9 cellular contexts compared by ENCODE assay signal in the genomic region with DNA sequence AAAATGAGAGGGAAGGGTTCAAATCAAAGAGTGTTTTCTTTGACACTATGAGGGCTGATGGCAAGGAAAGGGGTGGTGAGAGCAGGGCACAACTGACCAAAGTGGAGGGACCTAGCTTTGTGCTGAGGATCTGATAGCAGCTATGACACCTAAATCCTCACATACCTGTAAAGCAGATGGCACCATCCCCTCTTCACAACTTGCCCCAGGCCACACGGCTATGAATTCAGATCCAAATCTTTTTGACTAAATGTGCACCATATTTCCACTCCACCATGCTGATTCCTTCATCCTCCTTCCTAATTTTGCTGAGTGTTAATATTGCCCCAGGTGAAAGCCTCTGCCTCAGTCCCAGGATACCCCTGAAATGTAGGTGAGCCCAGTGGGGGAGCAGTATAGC.
"Had no signal": no experiment of that assay in that cellular context is flagged by ENCODE, and none has a peak within 500 bp of the region (broad histone marks: within the 10 kb centered on the region; RNA-seq: fewer than 3 reads in every experiment).

No MANE protein-coding gene starts in this region.

- H3K4me3 ChIP-seq: GM23248, HAP-1, K562 had no signal

- H3K9ac ChIP-seq: GM23248 had no signal

- H3K36me3 ChIP-seq: HAP-1 had no signal

- DNase-seq: GM23248, GOT3, H7, HFFc6 had no signal

- H3K27ac Mint-ChIP-seq: HFFc6 had no signal

- H3K9me3 ChIP-seq: HAP-1 had no signal

- ATAC-seq: HCT116, HepG2, K562 had no signal

- H3K4me3 Mint-ChIP-seq: HFFc6 had no signal

- H3K4me1 ChIP-seq: HAP-1 had no signal

- H2AFZ ChIP-seq: GM23248 had no signal

- H3K27ac ChIP-seq: HL-60 had no signal
